8 cellular contexts compared by ENCODE assay signal in genomic region chr16:51762081-51762995, GRCh38.
A peak's percentile ranks its signal among the peaks of the same experiment; 100 is the strongest.
DNase-seq lines count a peak whose midpoint lies in the region; ATAC-seq and TF ChIP-seq lines count a peak whose summit lies in the region.

No MANE protein-coding gene starts in this region.

- H2AFZ ChIP-seq in OCI-LY1 (ENCODE audit: low read length), result no peak overlapping the region

- H3K27ac ChIP-seq in HUES48 (ENCODE audit: low read depth, low read length) (no peak overlapping the region), OCI-LY1 (ENCODE audit: low read depth, low read length, poor library complexity, severe bottlenecking) (no peak overlapping the region), heart right ventricle (no peak overlapping the region)
- H3K27ac ChIP-seq in CD4-positive, alpha-beta T cell (ENCODE audit: low read depth, low read length), result no peak overlapping the region

- H3K36me3 ChIP-seq in HUES48 (ENCODE audit: control insufficient read depth, insufficient read depth, low read length) (no peaks in the 10 kb centered on the region), OCI-LY1 (ENCODE audit: insufficient read depth, low read length) (no peaks in the 10 kb centered on the region), heart right ventricle (no peaks in the 10 kb centered on the region)

- H4K20me1 ChIP-seq in OCI-LY1 (ENCODE audit: insufficient read depth, low read length), result no peaks in the 10 kb centered on the region

- H3K27me3 ChIP-seq in HUES48 (ENCODE audit: control insufficient read depth, insufficient read depth, low read length) (peaks cover 34% of the 10 kb centered on the region), OCI-LY1 (ENCODE audit: insufficient read depth, low read length) (no peaks in the 10 kb centered on the region), heart right ventricle (peaks cover 0 to 58% (median 20%) of the 10 kb centered on the region in 7 donors)
- H3K27me3 ChIP-seq in CD4-positive, alpha-beta T cell (ENCODE audit: control insufficient read depth, insufficient read depth, low read length), result no peaks in the 10 kb centered on the region

- POLR2A ChIA-PET in CD4-positive, alpha-beta T cell (lab: Charles Lee), result no interaction called here

- H3K4me1 Mint-ChIP-seq in activated naive CD8-positive, alpha-beta T cell treated with anti-CD3 and anti-CD28 coated beads for 36 hours, result no peaks in the 10 kb centered on the region
- no peaks in the 10 kb centered on the region for H3K4me1 Mint-ChIP-seq in CD4-positive, alpha-beta T cell (ENCODE audit: low read depth)

- intact Hi-C loops in heart right ventricle (cut with DNase I), result no loop called here
- intact Hi-C loops in CD4-positive, alpha-beta T cell (cut with DNase I, micrococcal nuclease), result no loop called here

- no peaks in the 10 kb centered on the region for H3K9me3 Mint-ChIP-seq in activated naive CD8-positive, alpha-beta T cell treated with anti-CD3 and anti-CD28 coated beads for 36 hours
- H3K9me3 Mint-ChIP-seq in CD4-positive, alpha-beta T cell, result peaks cover 3% of the 10 kb centered on the region

- H3K9me3 ChIP-seq in HUES48 (ENCODE audit: control insufficient read depth, insufficient read depth, low read length) (no peaks in the 10 kb centered on the region), OCI-LY1 (ENCODE audit: low read length) (no peaks in the 10 kb centered on the region), heart right ventricle (no peaks in the 10 kb centered on the region)
- H3K9me3 ChIP-seq in CD4-positive, alpha-beta T cell (ENCODE audit: control insufficient read depth, low read length), result no peaks in the 10 kb centered on the region

- ATAC-seq in GM21515 (IDR thresholded peaks at IDR 0.05; ENCODE audit: unreplicated experiment) (peak; percentile 88), heart right ventricle (peak; percentile 64 to 92 (median 84))
- no peak for ATAC-seq in CD4-positive, alpha-beta T cell (ENCODE audit: poor library complexity)

- H3K4me3 Mint-ChIP-seq in activated naive CD8-positive, alpha-beta T cell treated with anti-CD3 and anti-CD28 coated beads for 36 hours, result no peak overlapping the region
- H3K4me3 Mint-ChIP-seq in CD4-positive, alpha-beta T cell, result no peak overlapping the region

- H3K9ac ChIP-seq in HUES48 (ENCODE audit: low read depth, low read length) (no peak overlapping the region), OCI-LY1 (ENCODE audit: low read length) (no peak overlapping the region)

- H3K36me3 Mint-ChIP-seq in activated naive CD8-positive, alpha-beta T cell treated with anti-CD3 and anti-CD28 coated beads for 36 hours, result no peaks in the 10 kb centered on the region
- no peaks in the 10 kb centered on the region for H3K36me3 Mint-ChIP-seq in CD4-positive, alpha-beta T cell (ENCODE audit: low read depth)

- H3K9me2 ChIP-seq in OCI-LY1 (ENCODE audit: low read depth, low read length), result no peaks in the 10 kb centered on the region

- TF ChIP-seq CTCF in OCI-LY1 (IDR thresholded peaks at IDR 0.05; ENCODE audit: low read length) (peak; percentile 92), heart right ventricle (IDR thresholded peaks at IDR 0.05) (peak; percentile 54 to 91 (median 82))
- TF ChIP-seq CTCF in CD4-positive, alpha-beta T cell (IDR thresholded peaks at IDR 0.05), result no peak

- WGBS in heart right ventricle, 2 donors, result 23 to 24% methylated on average over 30 of the region's 30 CpGs

- DNase-seq in ELR (ENCODE audit: low read depth), result peak; percentile 72
- peak; percentile 50 for DNase-seq in activated naive CD8-positive, alpha-beta T cell treated with anti-CD3 and anti-CD28 coated beads for 36 hours
- DNase-seq in heart right ventricle, result peak; percentile 55 to 73
- DNase-seq in retina, result peak; percentile 93
- DNase-seq in CD4-positive, alpha-beta T cell, result no peak

- CTCF ChIA-PET in CD4-positive, alpha-beta T cell (lab: Charles Lee), result no interaction called here

- H3K4me3 ChIP-seq in HUES48 (ENCODE audit: low read depth, low read length) (peak overlapping the region; percentile 46), OCI-LY1 (ENCODE audit: low read depth, low read length, poor library complexity, severe bottlenecking) (no peak overlapping the region), heart right ventricle (no peak overlapping the region)

- no peaks in the 10 kb centered on the region for H3K79me2 ChIP-seq in OCI-LY1 (ENCODE audit: insufficient read depth, low read length)

- H3F3A ChIP-seq in OCI-LY1 (ENCODE audit: insufficient read depth, low read length), result no peaks in the 10 kb centered on the region

- H3K27me3 Mint-ChIP-seq in activated naive CD8-positive, alpha-beta T cell treated with anti-CD3 and anti-CD28 coated beads for 36 hours, result peaks cover 22% of the 10 kb centered on the region
- peaks cover 11% of the 10 kb centered on the region for H3K27me3 Mint-ChIP-seq in CD4-positive, alpha-beta T cell

- H3K4me1 ChIP-seq in HUES48 (ENCODE audit: control insufficient read depth, insufficient read depth, low read length), result peaks cover 38% of the 10 kb centered on the region
- H3K4me1 ChIP-seq in OCI-LY1 (ENCODE audit: insufficient read depth, low read length, severe bottlenecking), result no peaks in the 10 kb centered on the region
- no peaks in the 10 kb centered on the region for H3K4me1 ChIP-seq in heart right ventricle

- no peak overlapping the region for H3K4me2 ChIP-seq in OCI-LY1 (ENCODE audit: low read length)

- no peak overlapping the region for H3K27ac Mint-ChIP-seq in activated naive CD8-positive, alpha-beta T cell treated with anti-CD3 and anti-CD28 coated beads for 36 hours
- no peak overlapping the region for H3K27ac Mint-ChIP-seq in CD4-positive, alpha-beta T cell

Comparison
In these comparisons a context has a peak if more than half of its experiments do, and no peak if none do; other contexts are left out.
1. DNase-seq: peak in ELR (single experiment), activated naive CD8-positive, alpha-beta T cell treated with anti-CD3 and anti-CD28 coated beads for 36 hours (single experiment), heart right ventricle (2 of 2) and retina (single experiment); none in CD4-positive, alpha-beta T cell (0 of 10).